19 cellular contexts compared by ENCODE assay signal in genomic region chr13:70375718-70376117, GRCh38.
"Had no signal": no experiment of that assay in that cellular context is flagged by ENCODE, and none has a peak within 500 bp of the region (broad histone marks: within the 10 kb centered on the region; RNA-seq: fewer than 3 reads in every experiment).

No MANE protein-coding gene starts in this region.

- H3K27me3 ChIP-seq: body of pancreas, pancreas, thyroid gland had no signal

- H3K4me3 ChIP-seq: body of pancreas, pancreas, thyroid gland had no signal

- FAIRE-seq: islet of Langerhans, pancreas, urothelium cell line had no signal

- H3K36me3 ChIP-seq: pancreas, thyroid gland, WERI-Rb-1 had no signal

- H3K27ac ChIP-seq: body of pancreas, pancreas, thyroid gland, WERI-Rb-1 had no signal

- DNase-seq: activated CD4-positive, alpha-beta memory T cell treated with anti-CD3 and anti-CD28 coated beads for 36 hours; activated CD4-positive, alpha-beta T cell treated with anti-CD3 and anti-CD28 coated beads for 36 hours; activated CD8-positive, alpha-beta memory T cell treated with anti-CD3 and anti-CD28 coated beads, Interleukin-2, amount 10 ng/mL, durations not matched to agents 7 days and 5 days; activated effector memory CD4-positive, alpha-beta T cell treated with anti-CD3 and anti-CD28 coated beads, Interleukin-2, amount 50 U/mL, for 16 hours; activated T-cell treated with anti-CD3 and anti-CD28 coated beads, Interleukin-2, amount 50 U/mL, for 1 hour; amniotic stem cell; central memory CD4-positive, alpha-beta T cell; cortex of kidney; effector CD4-positive, alpha-beta T cell; foreskin melanocyte; head of caudate nucleus; pancreas; stimulated activated CD4-positive, alpha-beta T cell treated with anti-CD3 and anti-CD28 coated beads, Interleukin-2, amount 100 ng/mL, for 48 hours; stimulated activated naive B cell treated with anti-CD40 and anti-IgM and Interleukin-4, amounts not matched to agents 10 μg/mL and 1 μg/mL and 100 μg/mL, for 72 hours; thyroid gland; WERI-Rb-1 had no signal

- H3K9me3 ChIP-seq: body of pancreas, pancreas, thyroid gland had no signal

- H3K4me1 ChIP-seq: pancreas, thyroid gland had no signal
